11 cellular contexts compared by ENCODE assay signal in genomic region chr4:75715105-75715799, GRCh38. TPM values are rescaled to one million over a fixed set of nuclear protein-coding genes. Genes with fewer than 3 reads are reported as not detected.
DNase-seq lines count a peak whose midpoint lies in the region; ATAC-seq, FAIRE-seq and TF ChIP-seq lines count a peak whose summit lies in the region.
"Had no signal": no experiment of that assay in that cellular context is flagged by ENCODE, and none has a peak within 500 bp of the region (broad histone marks: within the 10 kb centered on the region; RNA-seq: fewer than 3 reads in every experiment).

No MANE protein-coding gene starts in this region.

- TF ChIP-seq POLR2A in body of pancreas (IDR thresholded peaks at IDR 0.05): no peak
- no peak for TF ChIP-seq POLR2A in HepG2 (IDR thresholded peaks at IDR 0.05; ENCODE audit: insufficient read depth in 1 of 2, low read depth in 2 of 2, low read length in 2 of 2)

- H3K36me3 ChIP-seq in body of pancreas (replicated peaks in 1 of 2; ENCODE audit: insufficient read depth in 1 of 2, low read depth in 2 of 2): no peaks in the 10 kb centered on the region
- peaks cover 0 to 4% of the 10 kb centered on the region in 2 experiments; a peak in 2 of 5 replicates for H3K36me3 ChIP-seq in HepG2 (replicated peaks in 1 of 2; ENCODE audit: control insufficient read depth in 1 of 2, insufficient read depth in 2 of 2, low read length in 2 of 2)

- ATAC-seq in left ventricle myocardium superior (peak; percentile 32), body of pancreas (peak; percentile 72), HepG2 (peak; percentile 50)

- H3K27ac ChIP-seq in body of pancreas (peak overlapping the region in 3 of 4 donors; percentile 10 to 48 (median 12)), HepG2 (ENCODE audit: extremely low read length, insufficient read depth, low read length) (no peak overlapping the region)

- no peak for FAIRE-seq in HepG2 (lab: Jason Lieb, UNC)
- no peak for FAIRE-seq in D721Med (lab: Jason Lieb, UNC)

- peaks cover 14% of the 10 kb centered on the region for H3K4me1 ChIP-seq in body of pancreas
- peaks cover 8% of the 10 kb centered on the region; the same call in 1 of the 2 replicates for H3K4me1 ChIP-seq in HepG2 (ENCODE audit: insufficient read depth, low read length)

- no peaks in the 10 kb centered on the region for H4K20me1 ChIP-seq in HepG2 (ENCODE audit: insufficient read depth, low read length)

- TF ChIP-seq EP300 in HepG2 (IDR thresholded peaks at IDR 0.05; ENCODE audit: low read depth in 2 of 2, low read length in 2 of 2) (no peak), HepG2 (CRISPR knock-in tag; IDR thresholded peaks at IDR 0.05; ENCODE audit: borderline replicate concordance) (no peak)

- H3K9ac ChIP-seq in HepG2 (ENCODE audit: insufficient read depth, low read depth, low read length): no peak overlapping the region

- DNase-seq in left ventricle myocardium superior (no peak), cardiac septum (ENCODE audit: low spot score) (no peak), body of pancreas (peak in 3 of 4 donors; percentile 13 to 43 (median 24)), HepG2 (ENCODE audit: low spot score) (no peak), GM20000 (ENCODE audit: low spot score) (no peak), D721Med (ENCODE audit: insufficient read length, low spot score) (no peak), NCI-H82 treated with DMSO at 0.1 percent for 48 hours (lab: John Stamatoyannopoulos, UW; ENCODE audit: unreplicated experiment) (no peak), DMS153 (lab: John Stamatoyannopoulos, UW) (no peak)
- DNase-seq: ACHN; activated B cell treated with CpG ODN at 0.5 μM for 24 hours; activated naive CD8-positive, alpha-beta T cell treated with anti-CD3 and anti-CD28 coated beads for 36 hours had no signal

- WGBS in body of pancreas, 2 donors: 25 to 26% methylated on average over 4 of the region's 4 CpGs
- 90% methylated on average over 4 of the region's 4 CpGs for WGBS in HepG2 (ENCODE audit: low lambda C conversion rate)

- no peaks in the 10 kb centered on the region for H3K9me3 ChIP-seq in body of pancreas
- H3K9me3 ChIP-seq in HepG2 (ENCODE audit: low read length): no peaks in the 10 kb centered on the region

- H2AFZ ChIP-seq in HepG2 (ENCODE audit: low read length): no peak overlapping the region

- CTCF ChIA-PET in HepG2 (lab: Yijun Ruan, JAX; ENCODE audit: low intra/inter-chr PET ratio, low total read pairs): no interaction called here

- H3K27me3 ChIP-seq in body of pancreas: no peaks in the 10 kb centered on the region
- no peaks in the 10 kb centered on the region for H3K27me3 ChIP-seq in HepG2 (ENCODE audit: control insufficient read depth in 1 of 2, insufficient read depth in 2 of 2, low read length in 2 of 2)

- no TSS peak for BruUV-seq in HepG2 (replicated peaks; lab: Mats Ljungman, UMichigan)

- POLR2A ChIA-PET in HepG2 (lab: Yijun Ruan, JAX): interaction anchor here (0.6 to 5.1 kb wide), 2 partner anchors 9 to 21 kb away, joined by 4 to 29 read pairs; partner anchors contain the start of gene USO1

- TF ChIP-seq CTCF in body of pancreas (IDR thresholded peaks at IDR 0.05) (no peak), HepG2 (CRISPR knock-in tag; IDR thresholded peaks at IDR 0.05) (no peak), GM20000 (IDR thresholded peaks at IDR 0.05; ENCODE audit: extremely low read depth, missing control alignments) (no peak), D721Med (IDR thresholded peaks at IDR 0.05; ENCODE audit: insufficient read depth, missing control alignments) (no peak)

- intact Hi-C loops in left ventricle myocardium superior (cut with micrococcal nuclease): no loop called here
- intact Hi-C loops in cardiac septum (cut with DNase I): no loop called here
- intact Hi-C loops in body of pancreas (cut with DNase I): no loop called here
- intact Hi-C loops in HepG2 (cut with micrococcal nuclease; ENCODE audit: unreplicated experiment): no loop called here

- in situ Hi-C loops in HepG2 (cut with HindIII; ENCODE audit: extremely low pct_ligation_motif_present, low pct_unique_long_range_greater_than_20kb): no loop called here

- no peak overlapping the region for H3K4me2 ChIP-seq in HepG2 (ENCODE audit: low read depth, low read length)

- H3K79me2 ChIP-seq in HepG2 (ENCODE audit: insufficient read depth, low read length): no peaks in the 10 kb centered on the region

- H3K4me3 ChIP-seq in body of pancreas (no peak overlapping the region), HepG2 (replicated peaks in 1 of 3; ENCODE audit: insufficient read depth in 1 of 3, low read depth in 2 of 3, low read length in 3 of 3) (no peak overlapping the region)

- no peak for TF ChIP-seq RAD21 in HepG2 (CRISPR knock-in tag; IDR thresholded peaks at IDR 0.05)

TF ChIP-seq in HepG2, 621 proteins besides CTCF, POLR2A, EP300 and RAD21:
- TF ChIP-seq NRL (CRISPR knock-in tag; IDR thresholded peaks at IDR 0.05; ENCODE audit: borderline replicate concordance) (no peak), E2F5 (CRISPR knock-in tag; conservative IDR thresholded peaks at IDR 0.05) (no peak), STAG1 (CRISPR knock-in tag; IDR thresholded peaks at IDR 0.05) (no peak), SRY (CRISPR knock-in tag; IDR thresholded peaks at IDR 0.05) (no peak), RFXAP (CRISPR knock-in tag; IDR thresholded peaks at IDR 0.05; ENCODE audit: borderline replicate concordance) (no peak), TEAD2 (CRISPR knock-in tag; IDR thresholded peaks at IDR 0.05) (no peak), ZNF713 (CRISPR knock-in tag; IDR thresholded peaks at IDR 0.05) (no peak), ZNF256 (CRISPR knock-in tag; conservative IDR thresholded peaks at IDR 0.05) (no peak), ZSCAN30 (CRISPR knock-in tag; IDR thresholded peaks at IDR 0.05) (no peak)

RNA-seq across cellular contexts. Expression of gene USO1, which starts 9.1 kb away (rescaled TPM):
- 96.8 TPM for total RNA-seq in left ventricle myocardium superior
- total RNA-seq in cardiac septum: 70.5 TPM
- 10 to 100 TPM; 57.6 to 89.7 TPM for total RNA-seq in body of pancreas
- 87.7 and 111 TPM in 2 replicates for total RNA-seq in HepG2 (2016; rRNA removed; fragmentation: Illumina TruSeq; extraction: Trizol)
- 8.7 and 10.1 TPM in 2 replicates for total RNA-seq in HepG2 (2016; cell fraction: cytosol; rRNA removed; fragmentation: Illumina TruSeq; extraction: Trizol; ENCODE audit: low read depth)
- total RNA-seq in HepG2 (2016; cell fraction: insoluble cytoplasmic fraction; rRNA removed; fragmentation: Illumina TruSeq; extraction: Trizol): 86.1 and 107 TPM in 2 replicates
- 34.3 and 42.9 TPM in 2 replicates for total RNA-seq in HepG2 (2016; cell fraction: membrane; rRNA removed; fragmentation: Illumina TruSeq; extraction: Trizol)
- total RNA-seq in HepG2 (2016; cell fraction: nucleus; rRNA removed; fragmentation: Illumina TruSeq; extraction: Trizol): 67.4 and 83.9 TPM in 2 replicates
- polyA plus RNA-seq in HepG2 (2011; rRNA removed): 40.8 and 52.2 TPM in 2 replicates
- polyA plus RNA-seq in HepG2 (2011; cell fraction: cytosol; rRNA removed): 21.5 and 31.4 TPM in 2 replicates
- 16.6 and 18.0 TPM in 2 replicates for polyA plus RNA-seq in HepG2 (2011; cell fraction: nucleus; rRNA removed)
- 42.8 and 53.1 TPM in 2 replicates for polyA plus RNA-seq in HepG2 (2012)
- polyA plus RNA-seq in HepG2 (2016; cell fraction: cytosol; fragmentation: Illumina TruSeq; extraction: Trizol; ENCODE audit: low read depth): 3.9 and 4.3 TPM in 2 replicates
- 72.4 and 76.4 TPM in 2 replicates for polyA plus RNA-seq in HepG2 (2016; cell fraction: insoluble cytoplasmic fraction; fragmentation: Illumina TruSeq; extraction: Trizol; ENCODE audit: low read depth)
- 16.6 and 19.6 TPM in 2 replicates for polyA plus RNA-seq in HepG2 (2016; cell fraction: membrane; fragmentation: Illumina TruSeq; extraction: Trizol; ENCODE audit: low read depth)
- polyA plus RNA-seq in HepG2 (2016; cell fraction: nucleus; fragmentation: Illumina TruSeq; extraction: Trizol; ENCODE audit: insufficient read depth, low read depth): 78.1 and 78.9 TPM in 2 replicates
- 14.8 and 29.1 TPM in 2 replicates for polyA minus RNA-seq in HepG2 (2011; rRNA and poly(A)+ RNA removed; ENCODE audit: low replicate concordance)
- 40.9 and 44.0 TPM in 2 replicates for polyA minus RNA-seq in HepG2 (2011; cell fraction: cytosol; rRNA and poly(A)+ RNA removed)
- polyA minus RNA-seq in HepG2 (2011; cell fraction: nucleus; rRNA and poly(A)+ RNA removed): 50.7 and 56.3 TPM in 2 replicates

RNA-seq across cellular contexts. Expression of gene G3BP2, which starts 42.0 kb away (rescaled TPM):
- total RNA-seq in left ventricle myocardium superior (74.1 TPM), cardiac septum (78.3 TPM), body of pancreas (10 to 100 TPM; 29.7 to 65.6 TPM), HepG2 (2016; rRNA removed; fragmentation: Illumina TruSeq; extraction: Trizol) (179 and 316 TPM in 2 replicates)
- 11.2 and 19.7 TPM in 2 replicates for total RNA-seq in HepG2 (2016; cell fraction: cytosol; rRNA removed; fragmentation: Illumina TruSeq; extraction: Trizol; ENCODE audit: low read depth)
- 189 and 305 TPM in 2 replicates for total RNA-seq in HepG2 (2016; cell fraction: insoluble cytoplasmic fraction; rRNA removed; fragmentation: Illumina TruSeq; extraction: Trizol)
- 43.1 and 44.4 TPM in 2 replicates for total RNA-seq in HepG2 (2016; cell fraction: membrane; rRNA removed; fragmentation: Illumina TruSeq; extraction: Trizol)
- 111 and 112 TPM in 2 replicates for total RNA-seq in HepG2 (2016; cell fraction: nucleus; rRNA removed; fragmentation: Illumina TruSeq; extraction: Trizol)
- polyA plus RNA-seq in HepG2 (2011; rRNA removed): 45.9 and 51.7 TPM in 2 replicates
- polyA plus RNA-seq in HepG2 (2011; cell fraction: cytosol; rRNA removed): 27.1 and 46.8 TPM in 2 replicates
- 15.9 and 17.2 TPM in 2 replicates for polyA plus RNA-seq in HepG2 (2011; cell fraction: nucleus; rRNA removed)
- polyA plus RNA-seq in HepG2 (2012): 70.5 and 76.8 TPM in 2 replicates
- polyA plus RNA-seq in HepG2 (2016; cell fraction: cytosol; fragmentation: Illumina TruSeq; extraction: Trizol; ENCODE audit: low read depth): 5.2 and 5.9 TPM in 2 replicates
- polyA plus RNA-seq in HepG2 (2016; cell fraction: insoluble cytoplasmic fraction; fragmentation: Illumina TruSeq; extraction: Trizol; ENCODE audit: low read depth): 205 and 220 TPM in 2 replicates
- 17.8 and 19.9 TPM in 2 replicates for polyA plus RNA-seq in HepG2 (2016; cell fraction: membrane; fragmentation: Illumina TruSeq; extraction: Trizol; ENCODE audit: low read depth)
- polyA plus RNA-seq in HepG2 (2016; cell fraction: nucleus; fragmentation: Illumina TruSeq; extraction: Trizol; ENCODE audit: insufficient read depth, low read depth): 75.9 and 78.7 TPM in 2 replicates
- 31.2 and 31.4 TPM in 2 replicates for polyA minus RNA-seq in HepG2 (2011; rRNA and poly(A)+ RNA removed; ENCODE audit: low replicate concordance)
- 69.6 and 72.0 TPM in 2 replicates for polyA minus RNA-seq in HepG2 (2011; cell fraction: cytosol; rRNA and poly(A)+ RNA removed)
- polyA minus RNA-seq in HepG2 (2011; cell fraction: nucleus; rRNA and poly(A)+ RNA removed): 61.0 and 82.1 TPM in 2 replicates

Comparison
In these comparisons a context has a peak if more than half of its experiments do, and no peak if none do; other contexts are left out.
1. DNase-seq: peak in body of pancreas (3 of 4); none in left ventricle myocardium superior (single experiment), cardiac septum (single experiment), HepG2 (single experiment), GM20000 (single experiment), D721Med (single experiment), NCI-H82 treated with DMSO at 0.1 percent for 48 hours (single experiment) and DMS153 (single experiment).
2. Peak in every context shown above with its lines, with median percentiles within 50 percentile points of each other: ATAC-seq.